1 cellular context compared by ENCODE assay signal in the genomic region with DNA sequence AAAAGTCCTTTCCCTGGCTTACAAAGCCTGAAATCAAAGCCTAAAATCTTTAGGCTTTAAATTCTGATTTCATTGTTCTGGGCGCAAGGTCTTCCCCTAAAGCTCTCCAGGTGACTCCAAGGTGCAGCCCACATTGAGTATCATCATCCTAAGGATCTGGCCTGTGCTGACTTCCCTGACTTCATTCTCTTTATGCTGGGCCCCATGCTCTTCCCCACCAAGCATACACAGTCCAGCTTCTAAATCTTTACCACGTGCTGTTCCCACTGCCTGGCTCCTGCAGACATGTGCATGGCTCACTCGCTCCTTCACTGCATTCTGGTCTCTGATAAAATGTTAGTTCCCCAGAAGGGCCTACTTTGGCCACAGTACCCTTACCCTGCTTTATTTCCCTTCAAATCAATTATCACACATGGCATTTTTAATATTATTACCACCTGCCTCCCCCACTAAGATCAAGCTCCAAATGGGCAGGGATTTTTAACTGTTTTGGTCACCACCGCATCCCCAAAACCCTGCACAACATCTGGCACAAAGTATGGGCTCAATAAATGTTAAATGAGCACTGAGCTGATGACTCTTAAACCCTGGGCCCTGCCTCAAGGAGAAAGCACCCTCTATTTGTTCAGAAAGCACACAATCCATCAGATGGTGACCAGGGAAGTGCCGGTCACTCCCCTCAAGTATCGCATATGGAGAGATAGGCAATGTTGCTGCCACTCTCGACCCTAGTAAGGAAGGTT.
TF ChIP-seq lines count a peak whose summit lies in the region.

No MANE protein-coding gene starts in this region.

TF ChIP-seq in GM12878, 131 proteins besides CTCF, POLR2A, EP300 and RAD21:
- TF ChIP-seq WRNIP1 (IDR thresholded peaks at IDR 0.05; ENCODE audit: borderline replicate concordance, low read depth, low read length) (0 out of 2 replicates have a peak, but pooled peaks have one; percentile 71), ZBED1 (IDR thresholded peaks at IDR 0.05; ENCODE audit: borderline replicate concordance) (no peak)
TF ChIP-seq in GM12878: peak in this region for 1.
